8 cellular contexts compared by ENCODE assay signal in genomic region chr1:1550591-1551432, GRCh38. TPM values are rescaled to one million over a fixed set of nuclear protein-coding genes. Genes with fewer than 3 reads are reported as not detected.
DNase-seq lines count a peak whose midpoint lies in the region; ATAC-seq and TF ChIP-seq lines count a peak whose summit lies in the region.

No MANE protein-coding gene starts in this region.

- H4K8ac ChIP-seq in mesendoderm (ENCODE audit: low read depth, low read length) = no peak overlapping the region

- H3K4me1 ChIP-seq in mammary epithelial cell (ENCODE audit: insufficient read depth, low read length) (peaks cover 11% of the 10 kb centered on the region), mesendoderm (ENCODE audit: control insufficient read depth, low read depth, low read length) (no peaks in the 10 kb centered on the region), prostate gland (replicated peaks) (no peaks in the 10 kb centered on the region)

- H3K18ac ChIP-seq in mesendoderm (ENCODE audit: low read length) = no peak overlapping the region

- no peak overlapping the region for H2BK15ac ChIP-seq in mesendoderm (replicated peaks; ENCODE audit: low read depth)

- CTCF ChIA-PET in mammary epithelial cell (lab: Charles Lee; ENCODE audit: low non-redundant PET) = no interaction called here

- WGBS in mammary epithelial cell (ENCODE audit: low coverage, missing lambda C conversion rate) = 52% methylated on average over 11 of the region's 15 CpGs
- WGBS in mesendoderm (ENCODE audit: extremely low coverage, insufficient coverage, low lambda C conversion rate) = no CpG with 5 or more reads among the region's 15 CpGs
- 72% methylated on average over 15 of the region's 15 CpGs for WGBS in prostate gland

- H3K4me2 ChIP-seq in mammary epithelial cell (ENCODE audit: insufficient read depth, low read depth, low read length) (no peak overlapping the region), mesendoderm (ENCODE audit: low read length) (no peak overlapping the region)

- H3K4ac ChIP-seq in mesendoderm (ENCODE audit: low read depth, low read length) = no peak overlapping the region

- H2AFZ ChIP-seq in mammary epithelial cell (ENCODE audit: low read depth, low read length) = no peak overlapping the region

- peaks cover 12% of the 10 kb centered on the region for H3K79me1 ChIP-seq in mesendoderm (ENCODE audit: low read length)

- ATAC-seq in HG02571 (IDR thresholded peaks at IDR 0.05; ENCODE audit: unreplicated experiment) = no peak
- no peak for ATAC-seq in HG03521 (IDR thresholded peaks at IDR 0.05; ENCODE audit: unreplicated experiment)

- BruUV-seq in mammary epithelial cell (replicated peaks; lab: Mats Ljungman, UMichigan) = no TSS peak

- H3K9me3 ChIP-seq in mammary epithelial cell (replicated peaks; ENCODE audit: insufficient read depth, low read length) (no peaks in the 10 kb centered on the region), prostate gland (no peaks in the 10 kb centered on the region)

- no peak overlapping the region for H3K23ac ChIP-seq in mesendoderm (ENCODE audit: low read length)

- DNase-seq in AG10803 (ENCODE audit: low read depth) = peak; percentile 61
- peak; percentile 28 to 37 for DNase-seq in Kasumi-1 (lab: John Stamatoyannopoulos, UW)
- DNase-seq in mammary epithelial cell = no peak
- DNase-seq in mesendoderm = peak; percentile 72
- DNase-seq in prostate gland (ENCODE audit: low spot score) = no peak
- no peak for DNase-seq in SHP77 treated with DMSO at 0.1 percent for 48 hours (lab: John Stamatoyannopoulos, UW)

- H4K20me1 ChIP-seq in mammary epithelial cell (ENCODE audit: insufficient read depth, low read length) = peaks cover 2% of the 10 kb centered on the region

- peaks cover 5% of the 10 kb centered on the region for H3K36me3 ChIP-seq in mammary epithelial cell (ENCODE audit: insufficient read depth, low read length)
- no peaks in the 10 kb centered on the region for H3K36me3 ChIP-seq in mesendoderm (ENCODE audit: control insufficient read depth, insufficient read depth, low read length)
- H3K36me3 ChIP-seq in prostate gland = peaks cover 0 to 3% of the 10 kb centered on the region in 2 donors

- H3K9ac ChIP-seq in mammary epithelial cell (ENCODE audit: insufficient read depth, low read length) (no peak overlapping the region), mesendoderm (ENCODE audit: low read length) (no peak overlapping the region)

- H3K4me3 ChIP-seq in AG10803 (ENCODE audit: low read length) = no peak overlapping the region
- H3K4me3 ChIP-seq in mammary epithelial cell (replicated peaks in 1 of 3; ENCODE audit: insufficient read depth in 1 of 3, low read depth in 2 of 3, low read length in 3 of 3) = no peak overlapping the region
- H3K4me3 ChIP-seq in mesendoderm (ENCODE audit: low read length) = no peak overlapping the region
- H3K4me3 ChIP-seq in prostate gland = no peak overlapping the region

- no peak overlapping the region for H4K5ac ChIP-seq in mesendoderm (ENCODE audit: low read length)

- in situ Hi-C loops in mammary epithelial cell (cut with MboI; ENCODE audit: low sequenced_read_pairs in 2 of 2) = no loop called here

- H3K27me3 ChIP-seq in mammary epithelial cell (ENCODE audit: insufficient read depth, low read length) (no peaks in the 10 kb centered on the region), mesendoderm (ENCODE audit: insufficient read depth, low read length, poor library complexity) (no peaks in the 10 kb centered on the region), prostate gland (replicated peaks; ENCODE audit: insufficient read depth) (no peaks in the 10 kb centered on the region)

- no peak overlapping the region for H3K56ac ChIP-seq in mesendoderm (ENCODE audit: low read length)

- no peak overlapping the region for H3K27ac ChIP-seq in mammary epithelial cell (ENCODE audit: insufficient read depth, low read depth, low read length)
- H3K27ac ChIP-seq in mesendoderm (ENCODE audit: low read depth, low read length) = no peak overlapping the region
- no peak overlapping the region for H3K27ac ChIP-seq in prostate gland

- dilution Hi-C loops in mammary epithelial cell (cut with HindIII; ENCODE audit: low sequenced_read_pairs) = no loop called here

- intact Hi-C loops in mammary epithelial cell (cut with micrococcal nuclease) (no loop called here), prostate gland (cut with DNase I) (no loop called here)

- no peak overlapping the region for H2AK5ac ChIP-seq in mesendoderm (ENCODE audit: low read length)

- no peak for TF ChIP-seq POLR2A in prostate gland (IDR thresholded peaks at IDR 0.05)

- H2BK5ac ChIP-seq in mesendoderm (ENCODE audit: low read length) = no peak overlapping the region

- TF ChIP-seq CTCF in AG10803 (conservative IDR thresholded peaks at IDR 0.05; ENCODE audit: low read length) (peak; percentile 59), mammary epithelial cell (conservative IDR thresholded peaks at IDR 0.05 in 1 of 2, IDR thresholded peaks at IDR 0.05 in 1 of 2; ENCODE audit: extremely low read depth in 1 of 2, insufficient read depth in 1 of 2, low read depth in 1 of 2, low read length in 2 of 2) (peak; percentile 12 to 14), prostate gland (IDR thresholded peaks at IDR 0.05) (no peak)

- no peak overlapping the region for H2BK120ac ChIP-seq in mesendoderm (ENCODE audit: low read depth, low read length)

- H3K79me2 ChIP-seq in mammary epithelial cell (ENCODE audit: insufficient read depth, low read length) (peaks cover 54% of the 10 kb centered on the region), mesendoderm (ENCODE audit: control insufficient read depth, insufficient read depth, low read length) (peaks cover 4% of the 10 kb centered on the region)

RNA-seq across cellular contexts. Expression of gene TMEM240, which starts 10.4 kb away (rescaled TPM):
- total RNA-seq in mammary epithelial cell (1 to 10 TPM in 1 of 2 donors, under 1 TPM in 1; 0.67 to 1.1 TPM), prostate gland (1 to 10 TPM; 4.5 to 6.8 TPM)
- polyA plus RNA-seq in mammary epithelial cell = 0.36 TPM
- polyA minus RNA-seq in mammary epithelial cell = not detected
- 0.70 TPM for polyA plus RNA-seq in mesendoderm (2013, experiment 1 of 2)
- 0.83 TPM for polyA plus RNA-seq in mesendoderm (2013, experiment 2 of 2)

RNA-seq across cellular contexts. Expression of gene SSU72, which starts 23.9 kb away (rescaled TPM):
- 100 to 1,000 TPM in 1 of 2 donors, 10 to 100 TPM in 1; 77.5 to 125 TPM for total RNA-seq in mammary epithelial cell
- polyA plus RNA-seq in mammary epithelial cell = 110 TPM
- 105 TPM for polyA minus RNA-seq in mammary epithelial cell
- 173 TPM for polyA plus RNA-seq in mesendoderm (2013, experiment 1 of 2)
- polyA plus RNA-seq in mesendoderm (2013, experiment 2 of 2) = 175 TPM
- 100 to 1,000 TPM; 173 to 203 TPM for total RNA-seq in prostate gland

RNA-seq across cellular contexts. Expression of gene ATAD3A, which starts 38.9 kb away (rescaled TPM):
- total RNA-seq in mammary epithelial cell (10 to 100 TPM; 20.7 to 70.2 TPM), prostate gland (10 to 100 TPM; 30.0 to 32.8 TPM)
- polyA plus RNA-seq in mammary epithelial cell = 37.0 TPM
- polyA minus RNA-seq in mammary epithelial cell = 7.8 TPM
- polyA plus RNA-seq in mesendoderm (2013, experiment 1 of 2) = 38.8 TPM
- 39.0 TPM for polyA plus RNA-seq in mesendoderm (2013, experiment 2 of 2)

RNA-seq across cellular contexts. Expression of gene FNDC10, which starts 49.1 kb away (rescaled TPM):
- 10 to 100 TPM in 1 of 2 donors, 1 to 10 TPM in 1; 3.5 to 16.8 TPM for total RNA-seq in mammary epithelial cell
- polyA plus RNA-seq in mammary epithelial cell = 6.0 TPM
- 3.7 TPM for polyA minus RNA-seq in mammary epithelial cell
- 3.8 TPM for polyA plus RNA-seq in mesendoderm (2013, experiment 1 of 2)
- polyA plus RNA-seq in mesendoderm (2013, experiment 2 of 2) = 4.0 TPM
- 10 to 100 TPM in 1 of 2 donors, 1 to 10 TPM in 1; 3.5 to 33.3 TPM for total RNA-seq in prostate gland

Comparison
In these comparisons a context has a peak if more than half of its experiments do, and no peak if none do; other contexts are left out.
1. DNase-seq: peak in AG10803 (single experiment), Kasumi-1 (2 of 2) and mesendoderm (single experiment); none in mammary epithelial cell (single experiment), prostate gland (single experiment) and SHP77 treated with DMSO at 0.1 percent for 48 hours (single experiment).
2. CTCF ChIP-seq: peak in AG10803 (single experiment) and mammary epithelial cell (2 of 2); none in prostate gland (0 of 4).